In genomic region chr11:35144811-35145210, GRCh38 we compare ENCODE assay signal across 8 cellular contexts. TPM values are rescaled to one million over a fixed set of nuclear protein-coding genes. Genes with fewer than 3 reads are reported as not detected.
DNase-seq lines count a peak whose midpoint lies in the region; ATAC-seq and TF ChIP-seq lines count a peak whose summit lies in the region.

No MANE protein-coding gene starts in this region.

- H3K4me1 ChIP-seq in OCI-LY3 (ENCODE audit: low read length): peaks cover 72% of the 10 kb centered on the region
- peaks cover 58% of the 10 kb centered on the region for H3K4me1 ChIP-seq in skeletal muscle satellite cell (ENCODE audit: control insufficient read depth, insufficient read depth, low read length)

- TF ChIP-seq CTCF in OCI-LY3 (IDR thresholded peaks at IDR 0.05; ENCODE audit: low read depth, low read length) (peak; percentile 22; the same call in 1 of the 2 replicates), coronary artery (IDR thresholded peaks at IDR 0.05) (no peak)

- peaks cover 92% of the 10 kb centered on the region for H4K20me1 ChIP-seq in OCI-LY3 (ENCODE audit: insufficient read depth, low read length)

- H3K9me3 ChIP-seq in OCI-LY3 (ENCODE audit: insufficient read depth, low read length) (no peaks in the 10 kb centered on the region), skeletal muscle satellite cell (replicated peaks; ENCODE audit: low read length) (no peaks in the 10 kb centered on the region)

- H3K79me2 ChIP-seq in OCI-LY3 (ENCODE audit: low read length): peaks cover 100% of the 10 kb centered on the region

- H3K9ac ChIP-seq in OCI-LY3 (ENCODE audit: low read length) (peak overlapping the region; percentile 98), skeletal muscle satellite cell (ENCODE audit: low read depth, low read length) (peak overlapping the region; percentile 62)

- H3K4me2 ChIP-seq in OCI-LY3 (ENCODE audit: low read length): peak overlapping the region; percentile 98
- H3K4me2 ChIP-seq in skeletal muscle satellite cell (ENCODE audit: low read length): peak overlapping the region; percentile 91

- H3K27ac ChIP-seq in OCI-LY3 (ENCODE audit: low read length): peak overlapping the region; percentile 95
- no peak overlapping the region for H3K27ac ChIP-seq in coronary artery

- H2AFZ ChIP-seq in OCI-LY3 (ENCODE audit: low read depth, low read length): no peak overlapping the region

- DNase-seq in NOMO-1 treated with DMSO at 0.1 percent for 48 hours (lab: John Stamatoyannopoulos, UW; ENCODE audit: unreplicated experiment): peak; percentile 20
- no peak for DNase-seq in NOMO-1 treated with dmso at 0.1 percent for 144 hours (lab: John Stamatoyannopoulos, UW; ENCODE audit: unreplicated experiment)
- no peak for DNase-seq in coronary artery (ENCODE audit: low spot score)
- no peak for DNase-seq in stimulated activated naive CD4-positive, alpha-beta T cell (lab: John Stamatoyannopoulos, UW)
- DNase-seq in Right ventricle myocardium inferior (ENCODE audit: missing footprints): no peak
- no peak for DNase-seq in cerebellar cortex (ENCODE audit: low spot score)

- H3K27me3 ChIP-seq in OCI-LY3 (ENCODE audit: low read depth, low read length) (no peaks in the 10 kb centered on the region), skeletal muscle satellite cell (ENCODE audit: control insufficient read depth, insufficient read depth, low read length) (no peaks in the 10 kb centered on the region)

- H3K4me3 ChIP-seq in OCI-LY3 (ENCODE audit: low read length) (peak overlapping the region; percentile 96), coronary artery (peak overlapping the region; percentile 12), skeletal muscle satellite cell (ENCODE audit: low read length) (peak overlapping the region; percentile 1)

- no peak for ATAC-seq in Right ventricle myocardium inferior

- H3K36me3 ChIP-seq in OCI-LY3 (replicated peaks; ENCODE audit: low read depth, low read length): peaks cover 79% of the 10 kb centered on the region
- peaks cover 41% of the 10 kb centered on the region for H3K36me3 ChIP-seq in skeletal muscle satellite cell (ENCODE audit: insufficient read depth, low read length)

- intact Hi-C loops in Right ventricle myocardium inferior (cut with DNase I): no loop called here

RNA-seq across cellular contexts. Expression of gene CD44, which starts 5.8 kb away (rescaled TPM):
- 298 TPM in 2 replicates for total RNA-seq in skeletal muscle satellite cell (2012; rRNA removed)
- 19.9 TPM for total RNA-seq in Right ventricle myocardium inferior

Comparison
In these comparisons a context has a peak if more than half of its experiments do, and no peak if none do; other contexts are left out.
1. H3K4me3 ChIP-seq: peak in every context shown above with its lines; median percentile 96 in OCI-LY3; 12 in coronary artery; 1 in skeletal muscle satellite cell.